Comparison of ENCODE assay signal across 8 cellular contexts in the genomic region with DNA sequence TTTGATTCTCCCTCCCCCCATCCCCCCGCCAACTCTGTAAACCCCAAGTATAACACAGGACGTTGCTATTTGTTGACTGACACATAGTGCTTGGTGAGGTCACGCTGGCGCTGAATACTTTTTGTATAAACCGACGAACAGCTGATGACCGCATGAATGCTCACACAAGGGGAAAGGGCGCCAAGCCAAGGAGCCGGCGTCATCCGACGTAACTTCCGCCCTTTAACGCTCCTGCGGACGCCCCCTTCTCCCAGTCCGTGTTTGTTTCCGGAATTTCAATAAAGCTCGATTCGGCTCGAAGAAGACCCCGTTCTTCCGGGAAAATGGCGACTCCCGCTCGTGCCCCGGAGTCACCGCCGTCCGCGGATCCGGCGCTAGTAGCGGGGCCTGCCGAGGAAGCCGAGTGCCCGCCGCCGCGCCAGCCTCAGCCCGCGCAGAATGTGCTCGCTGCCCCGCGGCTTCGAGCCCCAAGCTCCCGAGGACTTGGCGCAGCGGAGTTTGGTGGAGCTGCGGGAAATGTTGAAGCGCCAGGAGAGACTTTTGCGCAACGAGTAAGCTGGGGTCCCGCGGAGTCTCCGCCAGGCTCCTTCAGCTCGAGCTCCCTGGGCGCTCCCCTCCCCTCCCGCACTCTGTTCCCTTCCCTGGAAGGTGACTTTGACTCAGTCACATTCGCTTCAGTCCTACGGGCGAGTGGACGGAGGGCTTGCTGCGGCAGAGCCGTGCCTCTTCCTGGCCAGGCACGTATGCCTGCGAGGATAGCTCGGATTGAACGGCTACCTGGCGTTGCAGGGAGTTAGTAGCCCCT. TPM values are rescaled to one million over a fixed set of nuclear protein-coding genes. Genes with fewer than 3 reads are reported as not detected.
DNase-seq lines count a peak whose midpoint lies in the region; ATAC-seq and TF ChIP-seq lines count a peak whose summit lies in the region.

POLR2M (plus strand) TSS at position 310 of the 805 bp plus-strand sequence; CDS start at position 439, 129 bp downstream.

- peak within 1 kb of the TSS; percentile 92 for H3K27ac Mint-ChIP-seq in CD8-positive, alpha-beta T cell

- peak within 1 kb of the TSS; percentile 87 for H3K4me3 Mint-ChIP-seq in CD8-positive, alpha-beta T cell

- H3K4me1 Mint-ChIP-seq in CD8-positive, alpha-beta T cell (ENCODE audit: low read depth) = peaks cover 74% of the 10 kb centered on the region

- H3K27me3 ChIP-seq in CD8-positive, alpha-beta T cell (ENCODE audit: insufficient read depth, low read length) = no peaks in the 10 kb centered on the region
- H3K27me3 ChIP-seq in lung (ENCODE audit: control insufficient read depth, insufficient read depth) = no peaks in the 10 kb centered on the region

- H3K9me3 Mint-ChIP-seq in CD8-positive, alpha-beta T cell = no peaks in the 10 kb centered on the region

- peaks cover 5% of the 10 kb centered on the region for H3K36me3 ChIP-seq in CD8-positive, alpha-beta T cell (ENCODE audit: insufficient read depth, low read length)
- peaks cover 10 to 11% of the 10 kb centered on the region in 2 donors for H3K36me3 ChIP-seq in lung (ENCODE audit: control insufficient read depth in 2 of 2, insufficient read depth in 2 of 2, low read length in 2 of 2)

- 3% methylated on average over 66 to 70 of the region's 70 CpGs for WGBS in lung, 2 donors

- POLR2A ChIA-PET in CD8-positive, alpha-beta T cell (lab: Charles Lee) = interaction anchor here (0.7 to 2.5 kb wide), 5 partner anchors 9 to 1462 kb away, joined by 3 to 10 read pairs (median 3); no protein-coding TSS in a partner anchor

- TF ChIP-seq CTCF in CD8-positive, alpha-beta T cell (IDR thresholded peaks at IDR 0.05) = no peak
- no peak for TF ChIP-seq CTCF in lung (IDR thresholded peaks at IDR 0.05; ENCODE audit: control extremely low read depth, extremely low read depth)

- H3K27ac ChIP-seq in CD8-positive, alpha-beta T cell (ENCODE audit: low read depth, low read length) = peak within 1 kb of the TSS; percentile 89
- H3K27ac ChIP-seq in lung (ENCODE audit: low read depth in 1 of 2, low read length in 1 of 2) = peak within 1 kb of the TSS; percentile 86 to 98

- intact Hi-C loops in CD8-positive, alpha-beta T cell (cut with DNase I, micrococcal nuclease) = loop anchor here (5.0 to 10.0 kb wide), 6 partner anchors 142 to 1464 kb away; partner anchors contain the start of genes RFX7 (in 2 of the 2), SLTM (in 1 of the 2) and TCF12 (in 1 of the 2)

- CTCF ChIA-PET in CD8-positive, alpha-beta T cell (lab: Charles Lee) = interaction anchor here (2.3 kb wide), 1 partner anchor 147 kb away, joined by 6 read pairs; no protein-coding TSS in a partner anchor

- peak; percentile 81 to 96 (median 89) for DNase-seq in CD8-positive, alpha-beta T cell
- DNase-seq in HS-27A (ENCODE audit: low read depth) (peak; percentile 99), NK-92 (lab: John Stamatoyannopoulos, UW; ENCODE audit: unreplicated experiment) (peak; percentile 50), lung (ENCODE audit: low spot score) (peak; percentile 95)
- DNase-seq in activated CD8-positive, alpha-beta memory T cell treated with anti-CD3 and anti-CD28 coated beads for 1 hour (ENCODE audit: extremely low read depth in 1 of 2, low read depth in 1 of 2) = peak; percentile 76 to 77
- DNase-seq in effector CD8-positive, alpha-beta T cell (lab: John Stamatoyannopoulos, UW) = peak; percentile 77
- DNase-seq in stimulated activated CD4-positive, alpha-beta T cell treated with anti-CD3 and anti-CD28 coated beads, TNF-alpha, amount 100 ng/mL, for 4 hours (ENCODE audit: low read depth in 3 of 3) = peak; percentile 63 to 81 (median 80)

- H3K4me3 ChIP-seq in CD8-positive, alpha-beta T cell (ENCODE audit: low read depth, low read length) = peak within 1 kb of the TSS; percentile 85
- H3K4me3 ChIP-seq in lung = peak within 1 kb of the TSS; percentile 67

- H3K4me1 ChIP-seq in CD8-positive, alpha-beta T cell (ENCODE audit: insufficient read depth, low read length) = peaks cover 56% of the 10 kb centered on the region
- peaks cover 4 to 9% of the 10 kb centered on the region in 2 donors for H3K4me1 ChIP-seq in lung (ENCODE audit: control insufficient read depth in 2 of 2, insufficient read depth in 2 of 2, low read length in 2 of 2)

- peak; percentile 87 for ATAC-seq in CD8-positive, alpha-beta T cell
- ATAC-seq in GM19467 (IDR thresholded peaks at IDR 0.05; ENCODE audit: unreplicated experiment) = peak; percentile 91
- ATAC-seq in lung (ENCODE audit: insufficient read depth, low FRiP score) = peak; percentile 88

- no peaks in the 10 kb centered on the region for H3K9me3 ChIP-seq in CD8-positive, alpha-beta T cell (ENCODE audit: low read length)
- no peaks in the 10 kb centered on the region for H3K9me3 ChIP-seq in lung (ENCODE audit: control insufficient read depth in 2 of 2, insufficient read depth in 1 of 2, low read length in 1 of 2)

- H3K27me3 Mint-ChIP-seq in CD8-positive, alpha-beta T cell (ENCODE audit: low read depth) = no peaks in the 10 kb centered on the region

- peaks cover 39% of the 10 kb centered on the region for H3K36me3 Mint-ChIP-seq in CD8-positive, alpha-beta T cell

RNA-seq across cellular contexts. Expression of gene POLR2M, which starts in this region (rescaled TPM):
- 100 to 1,000 TPM in 1 of 2 experiments, 10 to 100 TPM in 1; 96.7 to 103 TPM for total RNA-seq in CD8-positive, alpha-beta T cell
- total RNA-seq in lung = 100 to 1,000 TPM in 1 of 2 donors, 10 to 100 TPM in 1; 65.2 to 306 TPM
- 100 to 1,000 TPM in 1 of 2 donors, 10 to 100 TPM in 1; 20.6 to 104 TPM for polyA plus RNA-seq in lung

Comparison
In these comparisons a context has a peak if more than half of its experiments do, and no peak if none do; other contexts are left out.
1. Peak in every context shown above with its lines: DNase-seq, ATAC-seq, H3K4me3 ChIP-seq and H3K27ac ChIP-seq.